In the genomic region with DNA sequence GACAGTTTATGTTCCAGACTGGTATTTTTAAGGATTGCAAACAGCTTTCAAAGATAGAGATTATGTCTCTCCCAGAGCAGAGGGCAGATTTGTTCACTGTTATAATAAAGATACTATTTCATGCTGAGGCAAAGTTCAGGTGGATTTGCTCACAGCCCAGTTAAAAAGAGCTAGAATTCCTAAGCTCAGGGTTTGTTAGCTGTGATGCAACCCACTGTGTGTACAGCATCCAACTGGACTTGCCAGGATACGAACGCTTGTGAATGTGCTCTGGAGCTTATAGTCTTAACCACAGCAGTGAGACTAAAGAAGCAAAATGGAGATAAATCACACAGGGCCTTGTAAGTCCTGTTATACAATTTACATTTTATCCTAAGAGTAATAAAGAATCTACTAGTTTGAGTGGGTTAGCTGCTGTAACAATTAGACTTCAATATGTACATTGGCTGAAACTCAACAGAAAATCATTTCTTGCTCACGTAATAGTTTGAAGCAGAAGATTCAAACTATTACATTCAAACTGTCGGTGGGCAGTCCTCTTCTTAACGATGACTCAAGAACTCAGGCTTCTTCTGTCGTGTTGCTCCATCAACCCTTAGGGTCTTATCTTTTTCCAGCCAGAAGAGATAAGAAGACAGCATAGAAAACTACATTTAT, we compare ENCODE assay signal across 29 cellular contexts.
"Had no signal": no experiment of that assay in that cellular context is flagged by ENCODE, and none has a peak within 500 bp of the region (broad histone marks: within the 10 kb centered on the region; RNA-seq: fewer than 3 reads in every experiment).

No MANE protein-coding gene starts in this region.

- ATAC-seq: foreskin keratinocyte; heart right ventricle; left colon; left ventricle myocardium superior; mucosa of descending colon; natural killer cell treated with Interleukin-12 subunit alpha and Interleukin-12 subunit beta and Interleukin-15 and Interleukin-18, amount 100 ng/mL, for 72 hours; sciatic nerve; stimulated activated effector memory CD8-positive, alpha-beta T cell treated with anti-CD3 and anti-CD28 coated beads, Interleukin-12 subunit alpha, Interleukin-12 subunit beta, amount 100 ng/mL, for 72 hours had no signal

- H3K9ac ChIP-seq: parathyroid adenoma had no signal

- H3K27ac ChIP-seq: colonic mucosa, esophagus squamous epithelium, foreskin keratinocyte, heart right ventricle, neutrophil, parathyroid adenoma, stomach, thyroid gland had no signal

- H3K36me3 ChIP-seq: colonic mucosa, esophagus squamous epithelium, heart right ventricle, neutrophil, stomach, thyroid gland had no signal

- H3K4me1 ChIP-seq: colonic mucosa, esophagus squamous epithelium, foreskin keratinocyte, heart right ventricle, parathyroid adenoma, stomach, thyroid gland had no signal

- H3K27me3 ChIP-seq: colonic mucosa, esophagus squamous epithelium, foreskin keratinocyte, heart right ventricle, neutrophil, stomach, thyroid gland had no signal

- H3K9me3 ChIP-seq: colonic mucosa, esophagus squamous epithelium, neutrophil, thyroid gland had no signal

- DNase-seq: central memory CD4-positive, alpha-beta T cell; colonic mucosa; effector memory CD4-positive, alpha-beta T cell; erythroblast; esophagus squamous epithelium; foreskin keratinocyte; glutamatergic neuron; heart right ventricle; hypothalamus; immature natural killer cell; islet precursor cell; kidney glomerular epithelial cell; left colon; left ventricle myocardium superior; mucosa of descending colon; naive B cell; stimulated activated CD4-positive, alpha-beta T cell treated with anti-CD3 and anti-CD28 coated beads, Interleukin-12 subunit alpha, Interleukin-12 subunit beta, amount 100 ng/mL, for 4 hours; stimulated activated CD4-positive, alpha-beta T cell treated with anti-CD3 and anti-CD28 coated beads, Interleukin-2, amount 100 ng/mL, for 24 hours; stimulated activated CD4-positive, alpha-beta T cell treated with anti-CD3 and anti-CD28 coated beads, Interleukin-4, amount 100 ng/mL, for 24 hours; stimulated activated naive CD4-positive, alpha-beta T cell treated with Interleukin-2 at 50 U/mL for 16 hours; stomach; thyroid gland had no signal

- H3K4me3 ChIP-seq: colonic mucosa, esophagus squamous epithelium, heart right ventricle, lung, mucosa of descending colon, smooth muscle cell, stomach, thyroid gland had no signal
